ENCODE assay signal across 29 cellular contexts in genomic region chr9:86985132-86985531, GRCh38.
"Had no signal": no experiment of that assay in that cellular context is flagged by ENCODE, and none has a peak within 500 bp of the region (broad histone marks: within the 10 kb centered on the region; RNA-seq: fewer than 3 reads in every experiment).

No MANE protein-coding gene starts in this region.

- H3K36me3 Mint-ChIP-seq: activated CD4-positive, alpha-beta memory T cell treated with anti-CD3 and anti-CD28 coated beads for 36 hours; activated CD8-positive, alpha-beta memory T cell treated with anti-CD3 and anti-CD28 coated beads, Interleukin-2, amount 10 ng/mL, durations not matched to agents 7 days and 5 days; activated naive CD4-positive, alpha-beta T cell treated with anti-CD3 and anti-CD28 coated beads, Interleukin-2, amount 10 ng/mL, durations not matched to agents 7 days and 5 days; activated naive CD4-positive, alpha-beta T cell treated with anti-CD3 and anti-CD28 coated beads, Interleukin-2, amount 50 U/mL, for 72 hours; activated naive CD8-positive, alpha-beta T cell treated with anti-CD3 and anti-CD28 coated beads, Interleukin-2, amount 10 ng/mL, durations not matched to agents 7 days and 5 days had no signal

- H3K9me3 ChIP-seq: ascending aorta had no signal

- DNase-seq: activated CD4-positive, alpha-beta memory T cell treated with anti-CD3 and anti-CD28 coated beads for 36 hours; activated CD4-positive, alpha-beta T cell treated with anti-CD3 and anti-CD28 coated beads for 36 hours; activated CD4-positive, alpha-beta T cell treated with anti-CD3 and anti-CD28 coated beads, Interleukin-2, amount 10 ng/mL, durations not matched to agents 24 days and 14 days; activated CD4-positive, CD25-positive, alpha-beta regulatory T cell; activated CD4-positive, CD25-positive, alpha-beta regulatory T cell treated with anti-CD3 and anti-CD28 coated beads, Interleukin-2, amount 50 U/mL, for 72 hours; activated CD8-positive, alpha-beta memory T cell treated with anti-CD3 and anti-CD28 coated beads, Interleukin-2, amount 10 ng/mL, durations not matched to agents 7 days and 5 days; activated CD8-positive, alpha-beta memory T cell treated with anti-CD3 and anti-CD28 coated beads, Interleukin-2, amount 50 U/mL, for 4 hours; activated CD8-positive, alpha-beta T cell treated with anti-CD3 and anti-CD28 coated beads, Interleukin-2, amount 10 ng/mL, durations not matched to agents 7 days and 5 days; activated gamma-delta T cell; activated naive CD4-positive, alpha-beta T cell; activated naive CD4-positive, alpha-beta T cell treated with anti-CD3 and anti-CD28 coated beads, Interleukin-2, amount 10 ng/mL, durations not matched to agents 7 days and 5 days; activated naive CD8-positive, alpha-beta T cell treated with anti-CD3 and anti-CD28 coated beads, Interleukin-2, amount 10 ng/mL, durations not matched to agents 7 days and 5 days; activated T-cell treated with anti-CD3 and anti-CD28 coated beads for 4 hours; activated T-cell treated with anti-CD3 and anti-CD28 coated beads, Interleukin-2, amount 50 U/mL, for 24 hours; activated T-cell treated with anti-CD3 and anti-CD28 coated beads, Interleukin-2, amount 50 U/mL, for 72 hours; brain microvascular endothelial cell; dorsolateral prefrontal cortex; effector memory CD4-positive, alpha-beta T cell; endodermal cell; foreskin fibroblast; head of caudate nucleus had no signal

- H3K4me1 Mint-ChIP-seq: activated CD4-positive, alpha-beta T cell treated with anti-CD3 and anti-CD28 coated beads for 36 hours; activated CD4-positive, alpha-beta T cell treated with anti-CD3 and anti-CD28 coated beads, Interleukin-2, amount 10 ng/mL, durations not matched to agents 24 days and 14 days; activated CD8-positive, alpha-beta memory T cell treated with anti-CD3 and anti-CD28 coated beads, Interleukin-2, amount 10 ng/mL, durations not matched to agents 7 days and 5 days; activated naive CD4-positive, alpha-beta T cell treated with anti-CD3 and anti-CD28 coated beads, Interleukin-2, amount 10 ng/mL, durations not matched to agents 7 days and 5 days; activated naive CD8-positive, alpha-beta T cell treated with anti-CD3 and anti-CD28 coated beads, Interleukin-2, amount 10 ng/mL, durations not matched to agents 7 days and 5 days; central memory CD8-positive, alpha-beta T cell had no signal

- H3K27me3 Mint-ChIP-seq: activated CD4-positive, alpha-beta T cell treated with anti-CD3 and anti-CD28 coated beads, Interleukin-2, amount 10 ng/mL, durations not matched to agents 24 days and 14 days had no signal

- H3K27ac Mint-ChIP-seq: activated CD4-positive, alpha-beta memory T cell treated with anti-CD3 and anti-CD28 coated beads for 36 hours; activated CD4-positive, alpha-beta T cell treated with anti-CD3 and anti-CD28 coated beads for 36 hours; activated CD4-positive, alpha-beta T cell treated with anti-CD3 and anti-CD28 coated beads, Interleukin-2, amount 10 ng/mL, durations not matched to agents 24 days and 14 days; activated CD8-positive, alpha-beta memory T cell treated with anti-CD3 and anti-CD28 coated beads, Interleukin-2, amount 10 ng/mL, durations not matched to agents 7 days and 5 days; activated CD8-positive, alpha-beta T cell treated with anti-CD3 and anti-CD28 coated beads, Interleukin-2, amount 10 ng/mL, durations not matched to agents 7 days and 5 days; activated naive CD4-positive, alpha-beta T cell treated with anti-CD3 and anti-CD28 coated beads, Interleukin-2, amount 10 ng/mL, durations not matched to agents 7 days and 5 days; activated naive CD4-positive, alpha-beta T cell treated with anti-CD3 and anti-CD28 coated beads, Interleukin-2, amount 50 U/mL, for 72 hours; activated naive CD8-positive, alpha-beta T cell treated with anti-CD3 and anti-CD28 coated beads, Interleukin-2, amount 10 ng/mL, durations not matched to agents 7 days and 5 days; activated T-cell treated with anti-CD3 and anti-CD28 coated beads, Interleukin-2, amount 50 U/mL, for 24 hours; activated T-cell treated with anti-CD3 and anti-CD28 coated beads, Interleukin-2, amount 50 U/mL, for 72 hours; dendritic cell treated with granulocyte-macrophage colony-stimulating factor and Interleukin-4, amounts not matched to agents 40 ng/mL and 50 ng/mL, for 4 days; endodermal cell; T-helper 1 cell treated with Interleukin-12 subunit alpha and Interleukin-12 subunit beta and Interleukin-4 antibody, amounts not matched to agents 30 μg/mL and 1 μg/mL, for 36 hours; T-helper 2 cell treated with Interferon-gamma antibody and Interleukin-4, amounts not matched to agents 5 μg/mL and 100 μg/mL, for 36 hours had no signal

- ATAC-seq: activated CD4-positive, alpha-beta T cell treated with anti-CD3 and anti-CD28 coated beads for 36 hours; activated CD8-positive, alpha-beta memory T cell treated with anti-CD3 and anti-CD28 coated beads, Interleukin-2, amount 10 ng/mL, durations not matched to agents 7 days and 5 days; activated CD8-positive, alpha-beta T cell treated with anti-CD3 and anti-CD28 coated beads, Interleukin-2, amount 10 ng/mL, durations not matched to agents 7 days and 5 days; activated naive CD4-positive, alpha-beta T cell treated with anti-CD3 and anti-CD28 coated beads, Interleukin-2, amount 50 U/mL, for 72 hours; activated T-cell treated with anti-CD3 and anti-CD28 coated beads, Interleukin-2, amount 50 U/mL, for 72 hours; esophagus mucosa had no signal

- H3K27me3 ChIP-seq: ascending aorta, brain microvascular endothelial cell, dorsolateral prefrontal cortex had no signal

- H3K27ac ChIP-seq: ascending aorta, brain microvascular endothelial cell, coronary artery, dorsolateral prefrontal cortex had no signal

- H3K36me3 ChIP-seq: ascending aorta, brain microvascular endothelial cell had no signal

- H3K4me3 ChIP-seq: ascending aorta, coronary artery, dorsolateral prefrontal cortex had no signal

- H3K9me3 Mint-ChIP-seq: activated CD4-positive, alpha-beta memory T cell treated with anti-CD3 and anti-CD28 coated beads for 36 hours; activated naive CD4-positive, alpha-beta T cell treated with anti-CD3 and anti-CD28 coated beads, Interleukin-2, amount 50 U/mL, for 72 hours; activated naive CD8-positive, alpha-beta T cell treated with anti-CD3 and anti-CD28 coated beads, Interleukin-2, amount 10 ng/mL, durations not matched to agents 7 days and 5 days; activated T-cell treated with anti-CD3 and anti-CD28 coated beads, Interleukin-2, amount 50 U/mL, for 24 hours; activated T-cell treated with anti-CD3 and anti-CD28 coated beads, Interleukin-2, amount 50 U/mL, for 72 hours; central memory CD8-positive, alpha-beta T cell; dendritic cell treated with granulocyte-macrophage colony-stimulating factor and Interleukin-4, amounts not matched to agents 40 ng/mL and 50 ng/mL, for 4 days; endodermal cell; T-helper 1 cell treated with Interleukin-12 subunit alpha and Interleukin-12 subunit beta and Interleukin-4 antibody, amounts not matched to agents 30 μg/mL and 1 μg/mL, for 36 hours; T-helper 2 cell treated with Interferon-gamma antibody and Interleukin-4, amounts not matched to agents 5 μg/mL and 100 μg/mL, for 36 hours had no signal

- H3K4me3 Mint-ChIP-seq: activated CD4-positive, alpha-beta memory T cell treated with anti-CD3 and anti-CD28 coated beads for 36 hours; activated CD4-positive, alpha-beta T cell treated with anti-CD3 and anti-CD28 coated beads for 36 hours; activated CD4-positive, alpha-beta T cell treated with anti-CD3 and anti-CD28 coated beads, Interleukin-2, amount 10 ng/mL, durations not matched to agents 24 days and 14 days; activated CD8-positive, alpha-beta memory T cell treated with anti-CD3 and anti-CD28 coated beads, Interleukin-2, amount 10 ng/mL, durations not matched to agents 7 days and 5 days; activated CD8-positive, alpha-beta T cell treated with anti-CD3 and anti-CD28 coated beads, Interleukin-2, amount 10 ng/mL, durations not matched to agents 7 days and 5 days; activated naive CD4-positive, alpha-beta T cell treated with anti-CD3 and anti-CD28 coated beads, Interleukin-2, amount 10 ng/mL, durations not matched to agents 7 days and 5 days; activated naive CD8-positive, alpha-beta T cell treated with anti-CD3 and anti-CD28 coated beads, Interleukin-2, amount 10 ng/mL, durations not matched to agents 7 days and 5 days; activated T-cell treated with anti-CD3 and anti-CD28 coated beads, Interleukin-2, amount 50 U/mL, for 24 hours; activated T-cell treated with anti-CD3 and anti-CD28 coated beads, Interleukin-2, amount 50 U/mL, for 72 hours; central memory CD8-positive, alpha-beta T cell; dendritic cell treated with granulocyte-macrophage colony-stimulating factor and Interleukin-4, amounts not matched to agents 40 ng/mL and 50 ng/mL, for 4 days; endodermal cell; T-helper 1 cell treated with Interleukin-12 subunit alpha and Interleukin-12 subunit beta and Interleukin-4 antibody, amounts not matched to agents 30 μg/mL and 1 μg/mL, for 36 hours; T-helper 2 cell treated with Interferon-gamma antibody and Interleukin-4, amounts not matched to agents 5 μg/mL and 100 μg/mL, for 36 hours had no signal
